Comparison of ENCODE assay signal across 10 cellular contexts in genomic region chr3:181103605-181104004, GRCh38.
DNase-seq lines count a peak whose midpoint lies in the region; ATAC-seq, FAIRE-seq and TF ChIP-seq lines count a peak whose summit lies in the region.
"Had no signal": no experiment of that assay in that cellular context is flagged by ENCODE, and none has a peak within 500 bp of the region (broad histone marks: within the 10 kb centered on the region; RNA-seq: fewer than 3 reads in every experiment).

No MANE protein-coding gene starts in this region.

- CTCF ChIA-PET in Calu3 (lab: Charles Lee), result interaction anchor here (0.9 kb wide), 1 partner anchor 73 kb away, joined by 3 read pairs; no protein-coding TSS in a partner anchor

- H3K27me3 ChIP-seq in GM23338 (ENCODE audit: insufficient read depth) (no peaks in the 10 kb centered on the region), esophagus squamous epithelium (no peaks in the 10 kb centered on the region), ascending aorta (no peaks in the 10 kb centered on the region)

- H3K79me2 ChIP-seq in GM23338 (replicated peaks; ENCODE audit: insufficient read depth), result no peaks in the 10 kb centered on the region

- H3K4me3 ChIP-seq in GM23338 (no peak overlapping the region), epithelial cell of esophagus (ENCODE audit: low read length) (no peak overlapping the region), esophagus squamous epithelium (no peak overlapping the region), ascending aorta (no peak overlapping the region)

- no peak overlapping the region for H3K27ac Mint-ChIP-seq in Calu3 (ENCODE audit: unreplicated experiment)
- H3K27ac Mint-ChIP-seq in GM23338, result 0 out of 2 replicates have a peak overlapping the region, but pooled peaks have one; percentile 4
- no peak overlapping the region for H3K27ac Mint-ChIP-seq in activated T-helper 1 cell treated with anti-CD3 and anti-CD28 coated beads, Interleukin-12 subunit alpha, Interleukin-12 subunit beta, Interleukin-2, Interleukin-4 antibody, amounts not matched to agents 30 ng/mL and 10 ng/mL and 1 ng/mL, durations not matched to agents 14 hours and 24 hours and 36 hours
- H3K27ac Mint-ChIP-seq: brain, naive B cell had no signal

- BruUV-seq in Calu3 (replicated peaks; lab: Mats Ljungman, UMichigan), result no TSS peak

- H3K9me2 ChIP-seq in GM23338 (ENCODE audit: insufficient read depth), result no peaks in the 10 kb centered on the region

- no peaks in the 10 kb centered on the region for H3F3A ChIP-seq in GM23338 (replicated peaks; ENCODE audit: low read depth)

- H3K36me3 Mint-ChIP-seq in Calu3 (ENCODE audit: insufficient read depth, unreplicated experiment) (no peaks in the 10 kb centered on the region), GM23338 (ENCODE audit: low read depth) (no peaks in the 10 kb centered on the region)
- no peaks in the 10 kb centered on the region for H3K36me3 Mint-ChIP-seq in activated T-helper 1 cell treated with anti-CD3 and anti-CD28 coated beads, Interleukin-12 subunit alpha, Interleukin-12 subunit beta, Interleukin-2, Interleukin-4 antibody, amounts not matched to agents 30 ng/mL and 10 ng/mL and 1 ng/mL, durations not matched to agents 14 hours and 24 hours and 36 hours (ENCODE audit: low read depth)
- H3K36me3 Mint-ChIP-seq: brain had no signal

- ATAC-seq in GM23338, result peak; percentile 94

- no peak overlapping the region for H3K27ac ChIP-seq in GM23338 (ENCODE audit: low read depth)
- no peak overlapping the region for H3K27ac ChIP-seq in esophagus squamous epithelium
- H3K27ac ChIP-seq in ascending aorta, result no peak overlapping the region

- FAIRE-seq in frontal cortex (lab: Jason Lieb, UNC), result no peak

- peaks cover 14% of the 10 kb centered on the region for H3K27me3 Mint-ChIP-seq in Calu3 (ENCODE audit: unreplicated experiment)
- H3K27me3 Mint-ChIP-seq in GM23338 (ENCODE audit: insufficient read depth, low read depth, poor library complexity), result peaks cover 1% of the 10 kb centered on the region
- no peaks in the 10 kb centered on the region for H3K27me3 Mint-ChIP-seq in activated T-helper 1 cell treated with anti-CD3 and anti-CD28 coated beads, Interleukin-12 subunit alpha, Interleukin-12 subunit beta, Interleukin-2, Interleukin-4 antibody, amounts not matched to agents 30 ng/mL and 10 ng/mL and 1 ng/mL, durations not matched to agents 14 hours and 24 hours and 36 hours (ENCODE audit: insufficient read depth)
- H3K27me3 Mint-ChIP-seq: brain, naive B cell had no signal

- H3K9me3 Mint-ChIP-seq in Calu3 (ENCODE audit: low read depth, unreplicated experiment) (peaks cover 4% of the 10 kb centered on the region), GM23338 (no peaks in the 10 kb centered on the region)
- H3K9me3 Mint-ChIP-seq in activated T-helper 1 cell treated with anti-CD3 and anti-CD28 coated beads, Interleukin-12 subunit alpha, Interleukin-12 subunit beta, Interleukin-2, Interleukin-4 antibody, amounts not matched to agents 30 ng/mL and 10 ng/mL and 1 ng/mL, durations not matched to agents 14 hours and 24 hours and 36 hours, result peaks cover 6% of the 10 kb centered on the region

- DNase-seq in Calu3 (peak; percentile 46), GM23338 (ENCODE audit: low spot score) (peak; percentile 93), NCI-H69 (lab: John Stamatoyannopoulos, UW) (peak; percentile 69), epithelial cell of esophagus (ENCODE audit: low read depth) (peak; percentile 27), esophagus squamous epithelium (lab: John Stamatoyannopoulos, UW) (no peak), ascending aorta (ENCODE audit: low spot score in 2 of 2) (no peak), frontal cortex (ENCODE audit: low spot score in 2 of 2) (no peak)
- no peak for DNase-seq in activated T-helper 1 cell treated with anti-CD3 and anti-CD28 coated beads, Interleukin-12 subunit alpha, Interleukin-12 subunit beta, Interleukin-2, Interleukin-4 antibody, amounts not matched to agents 30 ng/mL and 10 ng/mL and 1 ng/mL, durations not matched to agents 14 hours and 24 hours and 36 hours (ENCODE audit: low spot score)
- DNase-seq: naive B cell had no signal

- no peaks in the 10 kb centered on the region for H4K20me1 ChIP-seq in GM23338 (replicated peaks; ENCODE audit: insufficient read depth)

- no peaks in the 10 kb centered on the region for H3K9me3 ChIP-seq in esophagus squamous epithelium
- H3K9me3 ChIP-seq in ascending aorta, result peaks cover 0 to 3% of the 10 kb centered on the region in 2 donors

- H2AFZ ChIP-seq in GM23338, result no peak overlapping the region

- TF ChIP-seq CTCF in Calu3 (IDR thresholded peaks at IDR 0.05; ENCODE audit: unreplicated experiment), result peak; percentile 67
- TF ChIP-seq CTCF in GM23338 (conservative IDR thresholded peaks at IDR 0.05; ENCODE audit: low read depth in 2 of 2), result peak; percentile 83 to 92
- peak; percentile 37 for TF ChIP-seq CTCF in epithelial cell of esophagus (IDR thresholded peaks at IDR 0.05; ENCODE audit: insufficient read depth, low read depth, low read length, missing control alignments)
- TF ChIP-seq CTCF in esophagus squamous epithelium (IDR thresholded peaks at IDR 0.05), result peak in 1 of 6 experiments; percentile 6
- no peak for TF ChIP-seq CTCF in ascending aorta (IDR thresholded peaks at IDR 0.05)

- peak overlapping the region; percentile 49; the same call in 1 of the 2 replicates for H3K4me2 ChIP-seq in GM23338

- H3K36me3 ChIP-seq in GM23338 (ENCODE audit: insufficient read depth) (no peaks in the 10 kb centered on the region), esophagus squamous epithelium (no peaks in the 10 kb centered on the region), ascending aorta (no peaks in the 10 kb centered on the region)

- intact Hi-C loops in Calu3 (cut with micrococcal nuclease; ENCODE audit: unreplicated experiment), result loop anchor here (2.0 kb wide), 1 partner anchor 73 kb away; no protein-coding TSS in a partner anchor
- intact Hi-C loops in esophagus squamous epithelium (cut with DNase I), result no loop called here
- intact Hi-C loops in ascending aorta (cut with DNase I), result no loop called here
- intact Hi-C loops in activated T-helper 1 cell treated with anti-CD3 and anti-CD28 coated beads, Interleukin-12 subunit alpha, Interleukin-12 subunit beta, Interleukin-2, Interleukin-4 antibody, amounts not matched to agents 30 ng/mL and 10 ng/mL and 1 ng/mL, durations not matched to agents 14 hours and 24 hours and 36 hours (cut with micrococcal nuclease), result loop anchor here (2.0 kb wide), 1 partner anchor 1579 kb away; no protein-coding TSS in a partner anchor

- no peak for TF ChIP-seq POLR2A in esophagus squamous epithelium (IDR thresholded peaks at IDR 0.05)

- no peaks in the 10 kb centered on the region for H3K4me1 Mint-ChIP-seq in Calu3 (ENCODE audit: low read depth, unreplicated experiment)
- peaks cover 7% of the 10 kb centered on the region for H3K4me1 Mint-ChIP-seq in GM23338
- no peaks in the 10 kb centered on the region for H3K4me1 Mint-ChIP-seq in activated T-helper 1 cell treated with anti-CD3 and anti-CD28 coated beads, Interleukin-12 subunit alpha, Interleukin-12 subunit beta, Interleukin-2, Interleukin-4 antibody, amounts not matched to agents 30 ng/mL and 10 ng/mL and 1 ng/mL, durations not matched to agents 14 hours and 24 hours and 36 hours (ENCODE audit: low read depth)
- H3K4me1 Mint-ChIP-seq: naive B cell had no signal

- H3K4me3 Mint-ChIP-seq in Calu3 (ENCODE audit: low read depth, unreplicated experiment) (no peak overlapping the region), GM23338 (no peak overlapping the region)
- H3K4me3 Mint-ChIP-seq in activated T-helper 1 cell treated with anti-CD3 and anti-CD28 coated beads, Interleukin-12 subunit alpha, Interleukin-12 subunit beta, Interleukin-2, Interleukin-4 antibody, amounts not matched to agents 30 ng/mL and 10 ng/mL and 1 ng/mL, durations not matched to agents 14 hours and 24 hours and 36 hours, result no peak overlapping the region
- H3K4me3 Mint-ChIP-seq: brain, naive B cell had no signal

- H3K4me1 ChIP-seq in GM23338 (ENCODE audit: insufficient read depth) (0 out of 2 replicates have a peak, but pooled peaks cover 5% of the 10 kb centered on the region), esophagus squamous epithelium (no peaks in the 10 kb centered on the region), ascending aorta (no peaks in the 10 kb centered on the region)

Comparison
In these comparisons a context has a peak if more than half of its experiments do, and no peak if none do; other contexts are left out.
1. DNase-seq: peak in Calu3 (single experiment), GM23338 (single experiment), NCI-H69 (single experiment) and epithelial cell of esophagus (single experiment); none in esophagus squamous epithelium (single experiment), ascending aorta (0 of 2), frontal cortex (0 of 2) and activated T-helper 1 cell treated with anti-CD3 and anti-CD28 coated beads, Interleukin-12 subunit alpha, Interleukin-12 subunit beta, Interleukin-2, Interleukin-4 antibody, amounts not matched to agents 30 ng/mL and 10 ng/mL and 1 ng/mL, durations not matched to agents 14 hours and 24 hours and 36 hours (single experiment).
2. CTCF ChIP-seq: peak in Calu3 (single experiment), GM23338 (2 of 2) and epithelial cell of esophagus (single experiment); none in ascending aorta (0 of 3).
3. intact Hi-C loops: an anchor here in Calu3 (2.0 kb wide) and activated T-helper 1 cell treated with anti-CD3 and anti-CD28 coated beads, Interleukin-12 subunit alpha, Interleukin-12 subunit beta, Interleukin-2, Interleukin-4 antibody, amounts not matched to agents 30 ng/mL and 10 ng/mL and 1 ng/mL, durations not matched to agents 14 hours and 24 hours and 36 hours (2.0 kb wide); none called in esophagus squamous epithelium and ascending aorta.